27 cellular contexts compared by ENCODE assay signal in the genomic region with DNA sequence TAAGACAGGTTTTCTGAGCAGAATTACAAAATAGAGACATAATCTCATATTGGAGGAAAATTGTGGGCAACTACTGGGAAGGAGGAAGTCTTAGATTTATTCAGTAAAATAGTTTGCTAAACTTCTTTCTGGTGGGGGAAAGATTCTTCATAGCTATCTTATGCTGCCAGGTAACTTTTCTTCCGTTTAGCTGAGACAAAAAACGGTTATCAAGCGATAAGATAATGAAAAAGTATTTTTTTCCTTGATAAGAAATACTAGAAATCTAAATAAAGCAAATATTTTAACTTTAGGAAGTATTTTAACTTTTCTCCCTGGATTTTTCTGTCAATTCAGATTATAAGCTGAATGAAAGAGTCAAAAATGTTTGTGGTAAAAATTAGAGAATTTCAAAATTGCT.
"Had no signal": no experiment of that assay in that cellular context is flagged by ENCODE, and none has a peak within 500 bp of the region (broad histone marks: within the 10 kb centered on the region; RNA-seq: fewer than 3 reads in every experiment).

No MANE protein-coding gene starts in this region.

- H3K4me2 ChIP-seq: hepatocyte had no signal

- H3K36me3 ChIP-seq: esophagus muscularis mucosa, esophagus squamous epithelium, gastrocnemius medialis, gastroesophageal sphincter, heart left ventricle, heart right ventricle had no signal

- ATAC-seq: effector memory CD8-positive, alpha-beta T cell; esophagus mucosa; foreskin keratinocyte; gastrocnemius medialis; gastroesophageal sphincter; heart left ventricle; heart right ventricle had no signal

- FAIRE-seq: endometrium, endothelial cell of umbilical vein, frontal cortex had no signal

- H3K27me3 ChIP-seq: dorsolateral prefrontal cortex, esophagus muscularis mucosa, esophagus squamous epithelium, foreskin keratinocyte, gastrocnemius medialis, gastroesophageal sphincter, heart left ventricle, heart right ventricle, hepatocyte had no signal

- H3K9me3 ChIP-seq: esophagus muscularis mucosa, esophagus squamous epithelium, gastrocnemius medialis, gastroesophageal sphincter, heart left ventricle, heart right ventricle had no signal

- H3K27ac ChIP-seq: coronary artery, dorsolateral prefrontal cortex, epithelial cell of prostate, esophagus muscularis mucosa, esophagus squamous epithelium, foreskin keratinocyte, gastroesophageal sphincter, heart left ventricle, heart right ventricle, hepatocyte had no signal

- H3K4me3 ChIP-seq: coronary artery, dorsolateral prefrontal cortex, esophagus muscularis mucosa, esophagus squamous epithelium, gastrocnemius medialis, gastroesophageal sphincter, heart left ventricle, heart right ventricle, hepatocyte had no signal

- DNase-seq: cortex of kidney; dermis blood vessel endothelial cell; dorsolateral prefrontal cortex; effector CD4-positive, alpha-beta T cell; effector CD8-positive, alpha-beta T cell; effector memory CD4-positive, alpha-beta T cell; effector memory CD8-positive, alpha-beta T cell; endodermal cell; esophagus squamous epithelium; foreskin fibroblast; foreskin keratinocyte; foreskin melanocyte; gastrocnemius medialis; glutamatergic neuron; head of caudate nucleus; heart left ventricle; heart right ventricle; hippocampal formation had no signal

- H2AFZ ChIP-seq: hepatocyte had no signal
